In the genomic region with DNA sequence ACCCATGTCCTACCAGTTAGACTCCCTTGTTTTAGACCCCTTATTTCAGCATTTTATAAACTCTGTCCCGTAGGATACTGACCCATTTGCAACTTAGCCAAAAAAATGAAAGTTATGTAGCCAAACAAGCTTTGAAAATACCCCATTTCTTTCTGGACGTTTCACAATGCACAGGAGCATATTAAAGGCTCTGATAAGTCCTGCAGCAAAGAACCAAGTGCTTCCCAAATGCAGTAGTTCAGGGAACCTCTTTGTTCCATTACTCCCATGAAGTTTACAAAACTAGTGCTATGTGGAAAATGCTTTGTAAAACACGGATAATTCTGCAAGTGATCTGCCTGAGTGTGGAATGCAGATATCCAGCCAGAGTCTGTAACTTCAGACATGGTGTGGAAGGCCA, we compare ENCODE assay signal across 16 cellular contexts. TPM values are rescaled to one million over a fixed set of nuclear protein-coding genes. Genes with fewer than 3 reads are reported as not detected.
DNase-seq lines count a peak whose midpoint lies in the region; ATAC-seq, FAIRE-seq and TF ChIP-seq lines count a peak whose summit lies in the region.
"Had no signal": no experiment of that assay in that cellular context is flagged by ENCODE, and none has a peak within 500 bp of the region (broad histone marks: within the 10 kb centered on the region; RNA-seq: fewer than 3 reads in every experiment).

No MANE protein-coding gene starts in this region.

- H3K4me1 ChIP-seq in BLaER1 treated with 17β-estradiol and CSF1 and Interleukin-3, amounts not matched to agents 10 nM and 100 nM = peaks cover 60 to 100% (median 88%) of the 10 kb centered on the region in 10 experiments
- H3K4me1 ChIP-seq in K562 (replicated peaks in 1 of 2; ENCODE audit: control insufficient read depth in 2 of 2, insufficient read depth in 2 of 2, low read length in 2 of 2) = peaks cover 0 to 4% of the 10 kb centered on the region in 2 experiments; a peak in 1 of 5 replicates
- H3K4me1 ChIP-seq: A549 had no signal

- FAIRE-seq in GM19239 (lab: Jason Lieb, UNC) (peak; percentile 53), K562 (lab: Jason Lieb, UNC) (no peak)
- FAIRE-seq: A549 had no signal

- peak overlapping the region in 9 of 11 experiments; percentile 15 to 100 (median 86); a peak in 17 of 22 replicates for H3K27ac ChIP-seq in BLaER1 treated with 17β-estradiol and CSF1 and Interleukin-3, amounts not matched to agents 10 nM and 100 nM
- H3K27ac ChIP-seq in K562 (ENCODE audit: extremely low read depth, low read depth, low read length) = no peak overlapping the region
- H3K27ac ChIP-seq: A549, HL-60 had no signal

- no peak overlapping the region for H3K4me3 ChIP-seq in BLaER1 treated with 17β-estradiol and CSF1 and Interleukin-3, amounts not matched to agents 10 nM and 100 nM
- no peak overlapping the region for H3K4me3 ChIP-seq in K562
- H3K4me3 ChIP-seq: A549, GM23338 had no signal

- intact Hi-C loops in K562 (cut with micrococcal nuclease) = no loop called here

- H3K4me2 ChIP-seq in BLaER1 treated with 17β-estradiol and CSF1 and Interleukin-3, amounts not matched to agents 10 nM and 100 nM = peak overlapping the region; percentile 70 to 96 (median 84)
- H3K4me2 ChIP-seq in K562 (ENCODE audit: insufficient read depth, low read length) = no peak overlapping the region
- H3K4me2 ChIP-seq: A549, GM23338 had no signal

- peak overlapping the region in 7 of 11 experiments; percentile 64 to 82 (median 75); a peak in 9 of 22 replicates for H3K9ac ChIP-seq in BLaER1 treated with 17β-estradiol and CSF1 and Interleukin-3, amounts not matched to agents 10 nM and 100 nM
- H3K9ac ChIP-seq in K562 (ENCODE audit: insufficient read depth in 1 of 2, low read depth in 2 of 2, low read length in 2 of 2) = no peak overlapping the region

- H3K27me3 Mint-ChIP-seq in stimulated activated naive B cell treated with anti-CD40 and anti-IgM and Interleukin-4, amounts not matched to agents 10 μg/mL and 1 μg/mL and 100 μg/mL, for 72 hours = no peaks in the 10 kb centered on the region
- H3K27me3 Mint-ChIP-seq in activated CD8-positive, alpha-beta memory T cell treated with anti-CD3 and anti-CD28 coated beads, Interleukin-2, amount 10 ng/mL, durations not matched to agents 7 days and 5 days = peaks cover 61% of the 10 kb centered on the region

- BruUV-seq in K562 (replicated peaks; lab: Mats Ljungman, UMichigan) = no TSS peak

- no peak overlapping the region for H2AFZ ChIP-seq in K562 (ENCODE audit: low read depth, low read length)
- H2AFZ ChIP-seq: GM23338 had no signal

- no peaks in the 10 kb centered on the region for H3K9me1 ChIP-seq in K562 (ENCODE audit: control insufficient read depth, insufficient read depth, low read length)

- no peak for TF ChIP-seq POLR2A in K562 (conservative IDR thresholded peaks at IDR 0.05)

- CTCF ChIA-PET in K562 (lab: Yijun Ruan, JAX; ENCODE audit: low intra/inter-chr PET ratio) = no interaction called here
- CTCF ChIA-PET in activated CD8-positive, alpha-beta memory T cell treated with anti-CD3 and anti-CD28 coated beads, Interleukin-2, amount 10 ng/mL, durations not matched to agents 7 days and 5 days (lab: Charles Lee) = interaction anchor here (1.2 to 1.5 kb wide), 2 partner anchors 10 to 129 kb away, joined by 4 read pairs; no protein-coding TSS in a partner anchor

- no peaks in the 10 kb centered on the region for H3K9me3 ChIP-seq in BLaER1 treated with 17β-estradiol and CSF1 and Interleukin-3, amounts not matched to agents 10 nM and 100 nM (replicated peaks in 1 of 11)
- no peaks in the 10 kb centered on the region for H3K9me3 ChIP-seq in K562 (replicated peaks; ENCODE audit: control insufficient read depth, insufficient read depth, low read depth, low read length)
- H3K9me3 ChIP-seq: A549 had no signal

- H3K4me1 Mint-ChIP-seq in stimulated activated naive B cell treated with anti-CD40 and anti-IgM and Interleukin-4, amounts not matched to agents 10 μg/mL and 1 μg/mL and 100 μg/mL, for 72 hours = peaks cover 72 to 87% of the 10 kb centered on the region in 2 donors
- H3K4me1 Mint-ChIP-seq in activated CD8-positive, alpha-beta memory T cell treated with anti-CD3 and anti-CD28 coated beads, Interleukin-2, amount 10 ng/mL, durations not matched to agents 7 days and 5 days = peaks cover 10% of the 10 kb centered on the region

- no peak for ATAC-seq in K562
- ATAC-seq in stimulated activated naive B cell treated with anti-CD40 and anti-IgM and Interleukin-4, amounts not matched to agents 10 μg/mL and 1 μg/mL and 100 μg/mL, for 72 hours (replicated peaks) = no peak
- no peak for ATAC-seq in activated CD8-positive, alpha-beta memory T cell treated with anti-CD3 and anti-CD28 coated beads, Interleukin-2, amount 10 ng/mL, durations not matched to agents 7 days and 5 days
- ATAC-seq: A549, GM23338 had no signal

- H3K36me3 Mint-ChIP-seq in stimulated activated naive B cell treated with anti-CD40 and anti-IgM and Interleukin-4, amounts not matched to agents 10 μg/mL and 1 μg/mL and 100 μg/mL, for 72 hours = peaks cover 5 to 13% of the 10 kb centered on the region in 2 donors
- no peaks in the 10 kb centered on the region for H3K36me3 Mint-ChIP-seq in activated CD8-positive, alpha-beta memory T cell treated with anti-CD3 and anti-CD28 coated beads, Interleukin-2, amount 10 ng/mL, durations not matched to agents 7 days and 5 days
- H3K36me3 Mint-ChIP-seq: CD4-positive, CD25-positive, alpha-beta regulatory T cell had no signal

- no peaks in the 10 kb centered on the region for H3K79me2 ChIP-seq in K562 (ENCODE audit: control insufficient read depth, insufficient read depth, low read length)

- in situ Hi-C loops in K562 (cut with MboI) = no loop called here

- TF ChIP-seq EP300 in K562 (IDR thresholded peaks at IDR 0.05; ENCODE audit: low read length) = no peak

- TF ChIP-seq CTCF in K562 (IDR thresholded peaks at IDR 0.05 in 2 of 3, conservative IDR thresholded peaks at IDR 0.05 in 1 of 3; ENCODE audit: insufficient read depth in 2 of 3, low read depth in 1 of 3, low read length in 3 of 3) = no peak

- no peaks in the 10 kb centered on the region for H4K20me1 ChIP-seq in BLaER1 treated with 17β-estradiol and CSF1 and Interleukin-3, amounts not matched to agents 10 nM and 100 nM
- H4K20me1 ChIP-seq in K562 (replicated peaks; ENCODE audit: control insufficient read depth, insufficient read depth, low read length) = peaks cover 13% of the 10 kb centered on the region; the same call in 1 of the 2 replicates

- WGBS in K562 (ENCODE audit: insufficient coverage, low coverage, missing lambda C conversion rate) = 0% methylated on average over 3 of the region's 3 CpGs

- TF ChIP-seq RAD21 in K562 (CRISPR knock-in tag; conservative IDR thresholded peaks at IDR 0.05 in 1 of 2, IDR thresholded peaks at IDR 0.05 in 1 of 2) = no peak

- H3K27me3 ChIP-seq in BLaER1 treated with 17β-estradiol and CSF1 and Interleukin-3, amounts not matched to agents 10 nM and 100 nM = 0 out of 22 replicates have a peak, but pooled peaks cover 0 to 3% (median 0%) of the 10 kb centered on the region in 11 experiments
- peaks cover 44 to 82% of the 10 kb centered on the region in 2 experiments; a peak in 4 of 5 replicates for H3K27me3 ChIP-seq in K562 (ENCODE audit: control insufficient read depth in 2 of 2, insufficient read depth in 2 of 2, low read length in 2 of 2)

- H3K36me3 ChIP-seq in BLaER1 treated with 17β-estradiol and CSF1 and Interleukin-3, amounts not matched to agents 10 nM and 100 nM = no peaks in the 10 kb centered on the region
- no peaks in the 10 kb centered on the region for H3K36me3 ChIP-seq in K562 (ENCODE audit: control insufficient read depth, insufficient read depth, low read length)

- POLR2A ChIA-PET in K562 (lab: Yijun Ruan, JAX) = no interaction called here

- no peaks in the 10 kb centered on the region for H3K9me3 Mint-ChIP-seq in stimulated activated naive B cell treated with anti-CD40 and anti-IgM and Interleukin-4, amounts not matched to agents 10 μg/mL and 1 μg/mL and 100 μg/mL, for 72 hours
- no peaks in the 10 kb centered on the region for H3K9me3 Mint-ChIP-seq in activated CD8-positive, alpha-beta memory T cell treated with anti-CD3 and anti-CD28 coated beads, Interleukin-2, amount 10 ng/mL, durations not matched to agents 7 days and 5 days (ENCODE audit: low read depth)
- H3K9me3 Mint-ChIP-seq: GM23338, H9 had no signal

- H3K27ac Mint-ChIP-seq in stimulated activated naive B cell treated with anti-CD40 and anti-IgM and Interleukin-4, amounts not matched to agents 10 μg/mL and 1 μg/mL and 100 μg/mL, for 72 hours = peak overlapping the region; percentile 95
- H3K27ac Mint-ChIP-seq in activated CD8-positive, alpha-beta memory T cell treated with anti-CD3 and anti-CD28 coated beads, Interleukin-2, amount 10 ng/mL, durations not matched to agents 7 days and 5 days = no peak overlapping the region
- H3K27ac Mint-ChIP-seq: GM23338, H9 had no signal

- DNase-seq in GM19239 (ENCODE audit: insufficient read length, low spot score) (no peak), K562 (ENCODE audit: extremely low read depth in 1 of 4, low spot score in 3 of 4) (no peak), H4 (ENCODE audit: low spot score) (no peak), NCI-H1436 (lab: John Stamatoyannopoulos, UW) (no peak)
- no peak for DNase-seq in stimulated activated naive B cell treated with anti-CD40 and anti-IgM and Interleukin-4, amounts not matched to agents 10 μg/mL and 1 μg/mL and 100 μg/mL, for 72 hours
- DNase-seq in activated CD8-positive, alpha-beta memory T cell treated with anti-CD3 and anti-CD28 coated beads, Interleukin-2, amount 10 ng/mL, durations not matched to agents 7 days and 5 days = no peak
- DNase-seq: CD4-positive, CD25-positive, alpha-beta regulatory T cell; DMS53; H9 had no signal

- H3K4me3 Mint-ChIP-seq in stimulated activated naive B cell treated with anti-CD40 and anti-IgM and Interleukin-4, amounts not matched to agents 10 μg/mL and 1 μg/mL and 100 μg/mL, for 72 hours = no peak overlapping the region
- no peak overlapping the region for H3K4me3 Mint-ChIP-seq in activated CD8-positive, alpha-beta memory T cell treated with anti-CD3 and anti-CD28 coated beads, Interleukin-2, amount 10 ng/mL, durations not matched to agents 7 days and 5 days
- H3K4me3 Mint-ChIP-seq: CD4-positive, CD25-positive, alpha-beta regulatory T cell; GM23338; H9 had no signal

RNA-seq across cellular contexts. Expression of a gene that starts 51.6 kb away (rescaled TPM):
- total RNA-seq in K562 (2011; cell fraction: chromatin; rRNA removed; ENCODE audit: low replicate concordance) = not detected in 2 replicates
- not detected in 2 replicates for total RNA-seq in K562 (2011; cell fraction: nucleolus; rRNA removed)
- not detected in 2 replicates for total RNA-seq in K562 (2011; cell fraction: nucleoplasm; rRNA removed)
- total RNA-seq in K562 (2014; rRNA removed) (not detected in 2 replicates), K562 (2014; rRNA removed; fragmentation: Illumina TruSeq; extraction: Trizol) (not detected in 2 replicates), K562 (2015; rRNA removed; fragmentation: Illumina TruSeq; extraction: Trizol) (not detected in 2 replicates), K562 (2021) (0.65 and 0.98 TPM in 2 replicates)
- polyA plus RNA-seq in K562 (2011; rRNA removed) (not detected in 2 replicates), K562 (2014; fragmentation: Illumina TruSeq; extraction: Trizol) (0.07 TPM in 1 of 2 replicates, not detected in the other), K562 (2014; fragmentation: Nextera tagmentation; extraction: Ambion mirVana) (not detected), K562 (2014; rRNA removed) (0.01 and 0.03 TPM in 2 replicates)
- not detected in 2 replicates for polyA plus RNA-seq in K562 (2011; cell fraction: cytosol; rRNA removed)
- not detected in 2 replicates for polyA plus RNA-seq in K562 (2011; cell fraction: nucleus; rRNA removed)
- not detected in 2 replicates for polyA plus RNA-seq in K562 (2012)
- not detected in 2 replicates for polyA minus RNA-seq in K562 (2011; rRNA and poly(A)+ RNA removed)
- polyA minus RNA-seq in K562 (2011; cell fraction: cytosol; rRNA and poly(A)+ RNA removed) = not detected in 2 replicates
- not detected in 2 replicates for polyA minus RNA-seq in K562 (2011; cell fraction: nucleus; rRNA and poly(A)+ RNA removed)
- total RNA-seq in H4 (2014; rRNA removed; shearing (Covaris generic)) = 1.7 and 1.9 TPM in 2 replicates
- 10 to 100 TPM in 1 of 2 experiments, 1 to 10 TPM in 1; 8.4 to 11.1 TPM for total RNA-seq in activated CD8-positive, alpha-beta memory T cell treated with anti-CD3 and anti-CD28 coated beads, Interleukin-2, amount 10 ng/mL, durations not matched to agents 7 days and 5 days
- total RNA-seq: Daoy had no signal
- polyA plus RNA-seq: AG04450, BJ had no signal

Comparison
In these comparisons a context has a peak if more than half of its experiments do, and no peak if none do; other contexts are left out.
1. H3K9ac ChIP-seq: peak in BLaER1 treated with 17β-estradiol and CSF1 and Interleukin-3, amounts not matched to agents 10 nM and 100 nM (7 of 11); none in K562 (0 of 2).